ENCODE assay signal across 8 cellular contexts in the genomic region with DNA sequence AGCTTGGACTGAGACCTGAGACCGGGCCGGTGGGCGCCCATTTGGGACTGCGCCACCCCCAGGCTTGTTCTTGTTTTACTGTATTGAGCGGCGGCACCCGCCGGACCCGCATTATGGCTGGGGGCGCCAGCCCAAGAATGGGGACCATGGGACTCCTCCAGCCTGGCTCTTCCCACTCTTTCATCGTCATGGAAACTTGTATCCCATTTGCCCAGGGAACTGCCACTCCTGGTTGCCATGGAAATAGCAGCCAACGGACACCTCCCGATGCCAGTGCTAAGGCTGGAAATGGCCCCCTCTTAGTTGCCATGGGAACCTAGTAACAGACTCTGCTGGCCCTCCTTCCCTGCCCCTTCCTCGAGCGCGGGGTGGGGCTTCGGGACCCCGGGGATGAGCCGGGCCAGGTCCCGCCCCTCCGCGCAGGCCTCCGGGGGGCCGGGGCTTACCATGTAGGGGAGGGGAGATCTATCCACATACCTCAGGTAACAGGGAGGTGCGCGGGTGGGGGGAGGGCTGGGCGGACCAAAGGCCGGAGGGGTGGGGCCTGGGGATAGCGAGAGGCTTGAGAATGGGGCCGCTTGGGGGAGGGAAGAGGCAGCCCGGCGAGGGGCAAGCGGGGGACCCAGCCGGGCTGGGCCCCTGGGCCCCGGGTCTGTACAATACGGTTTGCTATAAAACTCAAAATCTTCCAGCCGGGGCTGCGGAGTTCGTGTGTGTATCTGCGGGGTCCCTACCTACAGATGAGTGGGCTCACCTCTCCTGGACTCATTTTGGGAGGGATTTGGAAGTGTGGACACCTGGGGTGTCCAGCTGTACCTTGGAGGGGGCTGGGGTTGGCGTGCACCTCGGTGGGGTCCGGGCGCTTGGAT. TPM values are rescaled to one million over a fixed set of nuclear protein-coding genes. Genes with fewer than 3 reads are reported as not detected.
DNase-seq lines count a peak whose midpoint lies in the region; ATAC-seq, FAIRE-seq and TF ChIP-seq lines count a peak whose summit lies in the region.

No MANE protein-coding gene starts in this region.

- SMC1A ChIA-PET in GM12878 (lab: Charles Lee; ENCODE audit: uncharacterized antibody, unreplicated experiment): no interaction called here

- H3K27ac ChIP-seq in GM12878 (ENCODE audit: control insufficient read depth, insufficient read depth): peak overlapping the region; percentile 82

- DNase-seq in DMS53 treated with DMSO at 0.1 percent for 48 hours (lab: John Stamatoyannopoulos, UW; ENCODE audit: unreplicated experiment): peak; percentile 82
- peak; percentile 91 for DNase-seq in H4 (ENCODE audit: low spot score)
- DNase-seq in NCI-H524 treated with DMSO at 0.1 percent for 48 hours (lab: John Stamatoyannopoulos, UW): peak; percentile 87
- DNase-seq in GM12878 (ENCODE audit: low read depth, low spot score): no peak
- peak; percentile 96 for DNase-seq in hepatic stellate cell (ENCODE audit: low spot score)
- DNase-seq in pons (ENCODE audit: low spot score): peak; percentile 95
- no peak for DNase-seq in activated gamma-delta T cell treated with Interleukin-2 at 50 U/mL for 16 hours

- TF ChIP-seq EP300 in GM12878 (IDR thresholded peaks at IDR 0.05; ENCODE audit: borderline replicate concordance in 1 of 2, control insufficient read depth in 1 of 2, low read depth in 2 of 2, low read length in 2 of 2): no peak

- RAD21 ChIA-PET in GM12878 (lab: Charles Lee; ENCODE audit: unreplicated experiment): interaction anchor here (0.6 kb wide), 1 partner anchor 169 kb away, joined by 3 read pairs; a partner anchor contains a TSS

- WGBS in GM12878 (ENCODE audit: insufficient coverage, insufficient replicate concordance, low lambda C conversion rate, missing lambda C conversion rate): 33% methylated on average over 35 of the region's 44 CpGs

- POLR2A ChIA-PET in GM12878 (lab: Charles Lee): no interaction called here

- H3K9me3 ChIP-seq in GM12878 (replicated peaks; ENCODE audit: control insufficient read depth, insufficient read depth, low read length): no peaks in the 10 kb centered on the region

- peaks cover 12% of the 10 kb centered on the region for H3K4me1 ChIP-seq in GM12878 (ENCODE audit: control insufficient read depth, insufficient read depth, low read length)

- H3K4me2 ChIP-seq in GM12878 (ENCODE audit: control insufficient read depth, insufficient read depth): peak overlapping the region; percentile 77

- CTCF ChIA-PET in GM12878 (lab: Yijun Ruan, JAX): interaction anchor here (1.1 kb wide), 1 partner anchor 135 kb away, joined by 3 read pairs; no protein-coding TSS in a partner anchor

- H3K9ac ChIP-seq in GM12878 (ENCODE audit: control insufficient read depth, insufficient read depth, low read length): peak overlapping the region; percentile 82

- H4K20me1 ChIP-seq in GM12878 (ENCODE audit: control insufficient read depth, insufficient read depth): no peaks in the 10 kb centered on the region

- H3K4me3 ChIP-seq in GM12878: peak overlapping the region; percentile 99

- 0 out of 4 replicates have a peak, but pooled peaks cover 1 to 7% of the 10 kb centered on the region in 2 experiments for H3K36me3 ChIP-seq in GM12878 (ENCODE audit: control insufficient read depth in 2 of 2, insufficient read depth in 2 of 2, low read length in 1 of 2)

- ATAC-seq in GM12878: peak; percentile 15
- ATAC-seq in GM19397 (IDR thresholded peaks at IDR 0.05; ENCODE audit: unreplicated experiment): no peak

- BruUV-seq in GM12878 (replicated peaks; lab: Mats Ljungman, UMichigan): no TSS peak

- peaks cover 19% of the 10 kb centered on the region for H3K79me2 ChIP-seq in GM12878 (ENCODE audit: control insufficient read depth, insufficient read depth, low read length)

- no peak for TF ChIP-seq CTCF in GM12878 (IDR thresholded peaks at IDR 0.05 in 2 of 3, conservative IDR thresholded peaks at IDR 0.05 in 1 of 3; ENCODE audit: control insufficient read depth in 2 of 3, extremely low read depth in 1 of 3, insufficient read depth in 1 of 3, low read depth in 3 of 3, low read length in 3 of 3)

- intact Hi-C loops in GM12878 (cut with micrococcal nuclease; ENCODE audit: unreplicated experiment): no loop called here

- in situ Hi-C loops in GM12878 (cut with MboI): no loop called here

- no peaks in the 10 kb centered on the region for H3K27me3 ChIP-seq in GM12878 (replicated peaks in 1 of 2; ENCODE audit: control insufficient read depth in 2 of 2, insufficient read depth in 2 of 2, low read length in 1 of 2)

- TF ChIP-seq POLR2A in GM12878 (IDR thresholded peaks at IDR 0.05; ENCODE audit: low read depth, low read length): no peak

- peak overlapping the region; percentile 54 for H2AFZ ChIP-seq in GM12878 (ENCODE audit: control insufficient read depth, low read depth, low read length)

- no peak for FAIRE-seq in GM12878 (lab: Jason Lieb, UNC)

- no peak for TF ChIP-seq RAD21 in GM12878 (IDR thresholded peaks at IDR 0.05; ENCODE audit: insufficient read depth, low read depth, low read length)

RNA-seq across cellular contexts. Expression of a gene that starts 0.5 kb away (rescaled TPM):
- 30.5 and 43.8 TPM in 2 replicates for total RNA-seq in H4 (2014; rRNA removed; shearing (Covaris generic))
- total RNA-seq in GM12878 (2013; cell fraction: nucleolus; rRNA removed): 14.8 and 15.5 TPM in 2 replicates
- total RNA-seq in GM12878 (2014; rRNA removed): 19.5 and 22.4 TPM in 2 replicates
- 7.0 and 7.2 TPM in 2 replicates for total RNA-seq in GM12878 (2014; rRNA removed; fragmentation: Illumina TruSeq; extraction: Trizol)
- total RNA-seq in GM12878 (2021): 17.3 TPM in 2 replicates
- polyA plus RNA-seq in GM12878 (2011; ENCODE audit: low read depth): 9.1 TPM
- polyA plus RNA-seq in GM12878 (2011; rRNA removed): 8.3 and 15.2 TPM in 2 replicates
- polyA plus RNA-seq in GM12878 (2011; cell fraction: cytosol; rRNA removed): 23.5 and 26.1 TPM in 2 replicates
- polyA plus RNA-seq in GM12878 (2011; cell fraction: nucleus; rRNA removed): 12.2 and 17.5 TPM in 2 replicates
- polyA plus RNA-seq in GM12878 (2012): 19.4 and 25.7 TPM in 2 replicates
- 5.6 and 8.6 TPM in 2 replicates for polyA plus RNA-seq in GM12878 (2014; fragmentation: Illumina TruSeq; extraction: Trizol)
- polyA plus RNA-seq in GM12878 (2014; fragmentation: Nextera tagmentation; extraction: Ambion mirVana): 1 to 10 TPM; 3.4 to 8.5 TPM
- polyA plus RNA-seq in GM12878 (2014; rRNA removed): 18.6 and 19.7 TPM in 2 replicates
- polyA plus RNA-seq in GM12878 (2016; fragmentation: Nextera tagmentation; extraction: Ambion mirVana): 10 to 100 TPM; 21.3 to 21.9 TPM
- 16.2 and 26.9 TPM in 2 replicates for polyA minus RNA-seq in GM12878 (2011; rRNA and poly(A)+ RNA removed)
- polyA minus RNA-seq in GM12878 (2011; cell fraction: cytosol; rRNA and poly(A)+ RNA removed): 6.3 and 9.1 TPM in 2 replicates
- 8.0 and 8.9 TPM in 2 replicates for polyA minus RNA-seq in GM12878 (2011; cell fraction: nucleus; rRNA and poly(A)+ RNA removed)

RNA-seq across cellular contexts. Expression of a gene that starts 9.2 kb away (rescaled TPM):
- total RNA-seq in H4 (2014; rRNA removed; shearing (Covaris generic)): 1.4 and 1.7 TPM in 2 replicates
- 9.8 and 13.3 TPM in 2 replicates for total RNA-seq in GM12878 (2013; cell fraction: nucleolus; rRNA removed)
- total RNA-seq in GM12878 (2014; rRNA removed): 1.7 and 3.6 TPM in 2 replicates
- total RNA-seq in GM12878 (2014; rRNA removed; fragmentation: Illumina TruSeq; extraction: Trizol): 2.0 and 2.1 TPM in 2 replicates
- 20.6 and 25.9 TPM in 2 replicates for total RNA-seq in GM12878 (2021)
- 7.8 TPM for polyA plus RNA-seq in GM12878 (2011; ENCODE audit: low read depth)
- 0.37 and 1.5 TPM in 2 replicates for polyA plus RNA-seq in GM12878 (2011; rRNA removed)
- 1.5 and 1.6 TPM in 2 replicates for polyA plus RNA-seq in GM12878 (2011; cell fraction: cytosol; rRNA removed)
- 9.6 and 18.4 TPM in 2 replicates for polyA plus RNA-seq in GM12878 (2011; cell fraction: nucleus; rRNA removed)
- 9.9 and 23.0 TPM in 2 replicates for polyA plus RNA-seq in GM12878 (2012)
- 8.9 and 11.4 TPM in 2 replicates for polyA plus RNA-seq in GM12878 (2014; fragmentation: Illumina TruSeq; extraction: Trizol)
- polyA plus RNA-seq in GM12878 (2014; fragmentation: Nextera tagmentation; extraction: Ambion mirVana): under 1 TPM; 0.02 to 0.18 TPM
- polyA plus RNA-seq in GM12878 (2014; rRNA removed): 10.6 and 15.2 TPM in 2 replicates
- polyA plus RNA-seq in GM12878 (2016; fragmentation: Nextera tagmentation; extraction: Ambion mirVana): 1 to 10 TPM; 6.1 to 7.4 TPM
- polyA minus RNA-seq in GM12878 (2011; rRNA and poly(A)+ RNA removed): 1.6 and 2.2 TPM in 2 replicates
- 4.3 and 11.0 TPM in 2 replicates for polyA minus RNA-seq in GM12878 (2011; cell fraction: cytosol; rRNA and poly(A)+ RNA removed)
- polyA minus RNA-seq in GM12878 (2011; cell fraction: nucleus; rRNA and poly(A)+ RNA removed): 3.6 and 8.7 TPM in 2 replicates

RNA-seq across cellular contexts. Expression of a gene that starts 24.9 kb away (rescaled TPM):
- 5.0 and 13.8 TPM in 2 replicates for total RNA-seq in H4 (2014; rRNA removed; shearing (Covaris generic))
- 18.6 and 24.2 TPM in 2 replicates for total RNA-seq in GM12878 (2013; cell fraction: nucleolus; rRNA removed)
- 19.8 and 23.6 TPM in 2 replicates for total RNA-seq in GM12878 (2014; rRNA removed)
- 6.2 and 6.8 TPM in 2 replicates for total RNA-seq in GM12878 (2014; rRNA removed; fragmentation: Illumina TruSeq; extraction: Trizol)
- 27.5 and 32.1 TPM in 2 replicates for total RNA-seq in GM12878 (2021)
- 3.2 TPM for polyA plus RNA-seq in GM12878 (2011; ENCODE audit: low read depth)
- 4.7 and 11.5 TPM in 2 replicates for polyA plus RNA-seq in GM12878 (2011; rRNA removed)
- 14.3 and 20.2 TPM in 2 replicates for polyA plus RNA-seq in GM12878 (2011; cell fraction: cytosol; rRNA removed)
- polyA plus RNA-seq in GM12878 (2011; cell fraction: nucleus; rRNA removed): 35.4 and 47.5 TPM in 2 replicates
- 13.5 and 15.5 TPM in 2 replicates for polyA plus RNA-seq in GM12878 (2012)
- polyA plus RNA-seq in GM12878 (2014; fragmentation: Illumina TruSeq; extraction: Trizol): 1.5 and 3.8 TPM in 2 replicates
- polyA plus RNA-seq in GM12878 (2014; fragmentation: Nextera tagmentation; extraction: Ambion mirVana): under 1 TPM in 1 of 2 experiments, not detected in 1; 0.02 TPM
- 15.5 and 18.7 TPM in 2 replicates for polyA plus RNA-seq in GM12878 (2014; rRNA removed)
- polyA plus RNA-seq in GM12878 (2016; fragmentation: Nextera tagmentation; extraction: Ambion mirVana): under 1 TPM; 0.66 TPM
- polyA minus RNA-seq in GM12878 (2011; rRNA and poly(A)+ RNA removed): 6.6 and 15.9 TPM in 2 replicates
- polyA minus RNA-seq in GM12878 (2011; cell fraction: cytosol; rRNA and poly(A)+ RNA removed): 12.9 and 18.2 TPM in 2 replicates
- 6.0 and 13.4 TPM in 2 replicates for polyA minus RNA-seq in GM12878 (2011; cell fraction: nucleus; rRNA and poly(A)+ RNA removed)

RNA-seq across cellular contexts. Expression of a gene that starts 36.7 kb away (rescaled TPM):
- 0.68 and 1.0 TPM in 2 replicates for total RNA-seq in H4 (2014; rRNA removed; shearing (Covaris generic))
- total RNA-seq in GM12878 (2013; cell fraction: nucleolus; rRNA removed): 1.9 and 2.2 TPM in 2 replicates
- total RNA-seq in GM12878 (2014; rRNA removed) (1.0 and 1.3 TPM in 2 replicates), GM12878 (2014; rRNA removed; fragmentation: Illumina TruSeq; extraction: Trizol) (0.18 and 0.32 TPM in 2 replicates), GM12878 (2021) (1.1 and 1.3 TPM in 2 replicates)
- polyA plus RNA-seq in GM12878 (2011; ENCODE audit: low read depth): 0.16 TPM
- polyA plus RNA-seq in GM12878 (2011; rRNA removed) (0.27 and 0.65 TPM in 2 replicates), GM12878 (2014; fragmentation: Illumina TruSeq; extraction: Trizol) (0.17 and 0.48 TPM in 2 replicates), GM12878 (2014; fragmentation: Nextera tagmentation; extraction: Ambion mirVana) (under 1 TPM; 0.18 to 0.40 TPM), GM12878 (2014; rRNA removed) (1.5 and 1.8 TPM in 2 replicates), GM12878 (2016; fragmentation: Nextera tagmentation; extraction: Ambion mirVana) (under 1 TPM in 1 of 2 experiments, not detected in 1; 0.46 TPM)
- polyA plus RNA-seq in GM12878 (2011; cell fraction: cytosol; rRNA removed): 1.3 and 1.9 TPM in 2 replicates
- 4.5 and 6.1 TPM in 2 replicates for polyA plus RNA-seq in GM12878 (2011; cell fraction: nucleus; rRNA removed)
- polyA plus RNA-seq in GM12878 (2012): 0.37 and 0.42 TPM in 2 replicates
- polyA minus RNA-seq in GM12878 (2011; rRNA and poly(A)+ RNA removed): 0.46 TPM in 1 of 2 replicates, not detected in the other
- polyA minus RNA-seq in GM12878 (2011; cell fraction: cytosol; rRNA and poly(A)+ RNA removed): not detected in 2 replicates
- polyA minus RNA-seq in GM12878 (2011; cell fraction: nucleus; rRNA and poly(A)+ RNA removed): 0.60 and 1.4 TPM in 2 replicates

RNA-seq across cellular contexts. Expression of a gene that starts 51.9 kb away (rescaled TPM):
- not detected in 2 replicates for total RNA-seq in H4 (2014; rRNA removed; shearing (Covaris generic))
- total RNA-seq in GM12878 (2013; cell fraction: nucleolus; rRNA removed): not detected in 2 replicates
- total RNA-seq in GM12878 (2014; rRNA removed) (0.05 and 0.11 TPM in 2 replicates), GM12878 (2014; rRNA removed; fragmentation: Illumina TruSeq; extraction: Trizol) (0.09 and 0.14 TPM in 2 replicates), GM12878 (2021) (0.45 and 0.46 TPM in 2 replicates)
- polyA plus RNA-seq in GM12878 (2011; ENCODE audit: low read depth): not detected
- polyA plus RNA-seq in GM12878 (2011; rRNA removed) (0.11 TPM in 1 of 2 replicates, not detected in the other), GM12878 (2014; fragmentation: Illumina TruSeq; extraction: Trizol) (0.16 TPM in 1 of 2 replicates, not detected in the other), GM12878 (2014; fragmentation: Nextera tagmentation; extraction: Ambion mirVana) (under 1 TPM in 1 of 2 experiments, not detected in 1; 0.04 TPM), GM12878 (2014; rRNA removed) (0.22 and 0.34 TPM in 2 replicates), GM12878 (2016; fragmentation: Nextera tagmentation; extraction: Ambion mirVana) (not detected)
- polyA plus RNA-seq in GM12878 (2011; cell fraction: cytosol; rRNA removed): 0.07 and 0.13 TPM in 2 replicates
- polyA plus RNA-seq in GM12878 (2011; cell fraction: nucleus; rRNA removed): 0.15 and 0.23 TPM in 2 replicates
- polyA plus RNA-seq in GM12878 (2012): 0.13 and 0.19 TPM in 2 replicates
- 0.57 and 0.80 TPM in 2 replicates for polyA minus RNA-seq in GM12878 (2011; rRNA and poly(A)+ RNA removed)
- polyA minus RNA-seq in GM12878 (2011; cell fraction: cytosol; rRNA and poly(A)+ RNA removed): not detected in 2 replicates
- polyA minus RNA-seq in GM12878 (2011; cell fraction: nucleus; rRNA and poly(A)+ RNA removed): 0.48 and 0.57 TPM in 2 replicates

Comparison
In these comparisons a context has a peak if more than half of its experiments do, and no peak if none do; other contexts are left out.
1. DNase-seq: peak in DMS53 treated with DMSO at 0.1 percent for 48 hours (single experiment), H4 (single experiment), NCI-H524 treated with DMSO at 0.1 percent for 48 hours (single experiment), hepatic stellate cell (single experiment) and pons (single experiment); none in GM12878 (single experiment) and activated gamma-delta T cell treated with Interleukin-2 at 50 U/mL for 16 hours (single experiment).